In genomic region chr9:97545507-97545906, GRCh38 we compare ENCODE assay signal across 16 cellular contexts.
"Had no signal": no experiment of that assay in that cellular context is flagged by ENCODE, and none has a peak within 500 bp of the region (broad histone marks: within the 10 kb centered on the region; RNA-seq: fewer than 3 reads in every experiment).

No MANE protein-coding gene starts in this region.

- ATAC-seq: activated naive CD4-positive, alpha-beta T cell treated with anti-CD3 and anti-CD28 coated beads, Interleukin-2, amount 50 U/mL, for 72 hours; mucosa of descending colon; stimulated activated naive B cell treated with anti-CD40 and anti-IgM and Interleukin-4, amounts not matched to agents 10 μg/mL and 1 μg/mL and 100 μg/mL, for 72 hours had no signal

- H3K9me3 ChIP-seq: adrenal gland, breast epithelium, mucosa of descending colon, ovary had no signal

- DNase-seq: activated CD4-positive, alpha-beta T cell treated with anti-CD3 and anti-CD28 coated beads, Interleukin-2, amount 50 U/mL, for 1 hour; activated CD8-positive, alpha-beta memory T cell treated with anti-CD3 and anti-CD28 coated beads, Interleukin-2, amount 50 U/mL, for 48 hours; activated effector memory CD4-positive, alpha-beta T cell treated with Interleukin-2 at 50 U/mL for 16 hours; activated T-cell treated with anti-CD3 and anti-CD28 coated beads, Interleukin-2, amount 50 U/mL, for 48 hours; effector memory CD4-positive, alpha-beta T cell; foreskin fibroblast; glutamatergic neuron; kidney; mucosa of descending colon; naive B cell; ovary; stimulated activated naive B cell treated with anti-CD40 and anti-IgM and Interleukin-4, amounts not matched to agents 10 μg/mL and 1 μg/mL and 100 μg/mL, for 72 hours; T1000 had no signal

- H3K4me3 ChIP-seq: adrenal gland, breast epithelium, mucosa of descending colon, ovary had no signal

- H3K27me3 ChIP-seq: adrenal gland, breast epithelium, ovary had no signal

- H3K4me1 ChIP-seq: breast epithelium had no signal

- H3K36me3 ChIP-seq: breast epithelium, ovary had no signal

- H3K27ac ChIP-seq: breast epithelium had no signal
